9 cellular contexts compared by ENCODE assay signal in the genomic region with DNA sequence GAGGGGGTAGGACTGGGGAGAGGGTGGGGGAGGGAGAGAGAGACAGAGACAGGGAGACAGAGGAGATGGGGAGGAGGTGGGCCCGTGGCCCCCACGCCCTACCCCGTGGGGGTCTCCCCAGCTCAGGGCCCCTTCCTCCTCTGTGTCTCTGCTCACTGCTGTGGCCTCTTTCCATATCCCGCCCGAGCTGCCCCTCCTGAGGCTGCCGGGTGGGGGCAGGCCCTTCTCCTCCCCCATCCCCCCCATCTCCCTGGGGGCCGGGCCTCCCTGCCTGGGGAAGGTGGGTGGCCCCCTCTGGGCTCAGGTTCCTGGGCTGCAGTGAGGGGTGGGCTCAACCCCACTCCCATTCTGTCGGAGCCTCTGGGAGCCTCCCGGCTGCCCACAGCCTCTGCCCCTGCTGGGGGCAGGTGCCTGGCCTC. TPM values are rescaled to one million over a fixed set of nuclear protein-coding genes. Genes with fewer than 3 reads are reported as not detected.
DNase-seq lines count a peak whose midpoint lies in the region; ATAC-seq and TF ChIP-seq lines count a peak whose summit lies in the region.
"Had no signal": no experiment of that assay in that cellular context is flagged by ENCODE, and none has a peak within 500 bp of the region (broad histone marks: within the 10 kb centered on the region; RNA-seq: fewer than 3 reads in every experiment).

No MANE protein-coding gene starts in this region.

- CTCF ChIA-PET in activated CD4-positive, alpha-beta T cell treated with anti-CD3 and anti-CD28 coated beads, Interleukin-2, amount 10 ng/mL, durations not matched to agents 7 days and 5 days (lab: Charles Lee): interaction anchor here (0.6 to 1.7 kb wide), 6 partner anchors 9 to 55 kb away, joined by 3 to 10 read pairs (median 5); no protein-coding TSS in a partner anchor

- peaks cover under 1% of the 10 kb centered on the region for H3K36me3 Mint-ChIP-seq in activated CD4-positive, alpha-beta T cell treated with anti-CD3 and anti-CD28 coated beads, Interleukin-2, amount 10 ng/mL, durations not matched to agents 7 days and 5 days (ENCODE audit: low read depth)
- no peaks in the 10 kb centered on the region for H3K36me3 Mint-ChIP-seq in dendritic cell treated with granulocyte-macrophage colony-stimulating factor and Interleukin-4, amounts not matched to agents 40 ng/mL and 50 ng/mL, for 4 days (ENCODE audit: low read depth)

- H3K27me3 Mint-ChIP-seq in activated CD4-positive, alpha-beta T cell treated with anti-CD3 and anti-CD28 coated beads, Interleukin-2, amount 10 ng/mL, durations not matched to agents 7 days and 5 days: peaks cover under 1% of the 10 kb centered on the region
- peaks cover 36% of the 10 kb centered on the region for H3K27me3 Mint-ChIP-seq in dendritic cell treated with granulocyte-macrophage colony-stimulating factor and Interleukin-4, amounts not matched to agents 40 ng/mL and 50 ng/mL, for 4 days

- H3K4me1 ChIP-seq in stomach: peaks cover 7 to 40% (median 26%) of the 10 kb centered on the region in 4 donors

- 24 to 37% (median 26%) methylated on average over 3 to 9 of the region's 9 CpGs for WGBS in stomach, 5 donors

- ATAC-seq in HG03095 (IDR thresholded peaks at IDR 0.05; ENCODE audit: unreplicated experiment): peak; percentile 6
- no peak for ATAC-seq in HG03565 (IDR thresholded peaks at IDR 0.05; ENCODE audit: unreplicated experiment)

- POLR2A ChIA-PET in activated CD4-positive, alpha-beta T cell treated with anti-CD3 and anti-CD28 coated beads, Interleukin-2, amount 10 ng/mL, durations not matched to agents 7 days and 5 days (lab: Charles Lee): no interaction called here

- H3K27me3 ChIP-seq in stomach: peaks cover 3 to 65% (median 11%) of the 10 kb centered on the region in 3 donors

- H3K4me3 ChIP-seq in stomach: peak overlapping the region; percentile 11 to 31 (median 28)

- H3K9me3 Mint-ChIP-seq in activated CD4-positive, alpha-beta T cell treated with anti-CD3 and anti-CD28 coated beads, Interleukin-2, amount 10 ng/mL, durations not matched to agents 7 days and 5 days: peaks cover under 1% of the 10 kb centered on the region
- H3K9me3 Mint-ChIP-seq in dendritic cell treated with granulocyte-macrophage colony-stimulating factor and Interleukin-4, amounts not matched to agents 40 ng/mL and 50 ng/mL, for 4 days: peaks cover 2% of the 10 kb centered on the region

- H3K27ac ChIP-seq in stomach: peak overlapping the region in 4 of 5 donors; percentile 66 to 78 (median 71)

- peak overlapping the region; percentile 62 for H3K4me3 Mint-ChIP-seq in activated CD4-positive, alpha-beta T cell treated with anti-CD3 and anti-CD28 coated beads, Interleukin-2, amount 10 ng/mL, durations not matched to agents 7 days and 5 days
- no peak overlapping the region for H3K4me3 Mint-ChIP-seq in dendritic cell treated with granulocyte-macrophage colony-stimulating factor and Interleukin-4, amounts not matched to agents 40 ng/mL and 50 ng/mL, for 4 days

- H3K9me3 ChIP-seq in stomach: no peaks in the 10 kb centered on the region

- TF ChIP-seq EP300 in stomach (IDR thresholded peaks at IDR 0.05): no peak

- no peak for TF ChIP-seq POLR2A in stomach (IDR thresholded peaks at IDR 0.05)

- intact Hi-C loops in dendritic cell treated with granulocyte-macrophage colony-stimulating factor and Interleukin-4, amounts not matched to agents 40 ng/mL and 50 ng/mL, for 4 days (cut with micrococcal nuclease): no loop called here
- intact Hi-C loops in stomach (cut with DNase I; ENCODE audit: low total_unique reads) (no loop called here), posterior vena cava (cut with DNase I) (no loop called here)

- H3K36me3 ChIP-seq in stomach: no peaks in the 10 kb centered on the region

- no peak for TF ChIP-seq CTCF in stomach (IDR thresholded peaks at IDR 0.05)

- peaks cover 44% of the 10 kb centered on the region for H3K4me1 Mint-ChIP-seq in activated CD4-positive, alpha-beta T cell treated with anti-CD3 and anti-CD28 coated beads, Interleukin-2, amount 10 ng/mL, durations not matched to agents 7 days and 5 days
- peaks cover 2% of the 10 kb centered on the region for H3K4me1 Mint-ChIP-seq in dendritic cell treated with granulocyte-macrophage colony-stimulating factor and Interleukin-4, amounts not matched to agents 40 ng/mL and 50 ng/mL, for 4 days (ENCODE audit: low read depth)

- DNase-seq in activated CD4-positive, alpha-beta T cell treated with anti-CD3 and anti-CD28 coated beads, Interleukin-2, amount 10 ng/mL, durations not matched to agents 7 days and 5 days: no peak
- DNase-seq in activated CD4-positive, alpha-beta T cell treated with anti-CD3 and anti-CD28 coated beads for 4 hours: no peak
- DNase-seq in stomach: no peak
- DNase-seq in posterior vena cava (ENCODE audit: low spot score): no peak
- no peak for DNase-seq in retina
- DNase-seq: activated gamma-delta T cell treated with Interleukin-2 at 50 U/mL for 16 hours had no signal

- H3K27ac Mint-ChIP-seq in activated CD4-positive, alpha-beta T cell treated with anti-CD3 and anti-CD28 coated beads, Interleukin-2, amount 10 ng/mL, durations not matched to agents 7 days and 5 days: no peak overlapping the region
- peak overlapping the region; percentile 64 for H3K27ac Mint-ChIP-seq in dendritic cell treated with granulocyte-macrophage colony-stimulating factor and Interleukin-4, amounts not matched to agents 40 ng/mL and 50 ng/mL, for 4 days

RNA-seq across cellular contexts. Expression of gene PDCD1, which starts 0.3 kb away (rescaled TPM):
- 1 to 10 TPM; 4.7 to 4.9 TPM for total RNA-seq in activated CD4-positive, alpha-beta T cell treated with anti-CD3 and anti-CD28 coated beads, Interleukin-2, amount 10 ng/mL, durations not matched to agents 7 days and 5 days
- total RNA-seq in stomach (1 to 10 TPM in 1 of 5 donors, under 1 TPM in 1, not detected in 3; 0.18 to 2.2 TPM), posterior vena cava (under 1 TPM in 1 of 2 donors, not detected in 1; 0.38 TPM)
- polyA plus RNA-seq in stomach: under 1 TPM; 0.31 to 0.76 (median 0.60) TPM

RNA-seq across cellular contexts. Expression of gene RTP5, which starts 10.5 kb away (rescaled TPM):
- total RNA-seq in activated CD4-positive, alpha-beta T cell treated with anti-CD3 and anti-CD28 coated beads, Interleukin-2, amount 10 ng/mL, durations not matched to agents 7 days and 5 days: not detected
- total RNA-seq in stomach: under 1 TPM in 1 of 5 donors, not detected in 4; 0.43 TPM
- under 1 TPM in 1 of 3 donors, not detected in 2; 0.10 TPM for polyA plus RNA-seq in stomach
- under 1 TPM in 1 of 2 donors, not detected in 1; 0.10 TPM for total RNA-seq in posterior vena cava

RNA-seq across cellular contexts. Expression of gene NEU4, which starts 50.0 kb away (rescaled TPM):
- total RNA-seq in activated CD4-positive, alpha-beta T cell treated with anti-CD3 and anti-CD28 coated beads, Interleukin-2, amount 10 ng/mL, durations not matched to agents 7 days and 5 days: under 1 TPM in 1 of 2 experiments, not detected in 1; 0.37 TPM
- total RNA-seq in stomach (100 to 1,000 TPM in 1 of 5 donors, not detected in 4; 415 TPM), posterior vena cava (under 1 TPM in 1 of 2 donors, not detected in 1; 0.38 TPM)
- under 1 TPM in 1 of 3 donors, not detected in 2; 0.08 TPM for polyA plus RNA-seq in stomach
